21 cellular contexts compared by ENCODE assay signal in genomic region chr12:110807640-110808039, GRCh38. TPM values are rescaled to one million over a fixed set of nuclear protein-coding genes. Genes with fewer than 3 reads are reported as not detected.
A peak's percentile ranks its signal among the peaks of the same experiment; 100 is the strongest.
DNase-seq lines count a peak whose midpoint lies in the region; ATAC-seq and TF ChIP-seq lines count a peak whose summit lies in the region.
"Had no signal": no experiment of that assay in that cellular context is flagged by ENCODE, and none has a peak within 500 bp of the region (broad histone marks: within the 10 kb centered on the region; RNA-seq: fewer than 3 reads in every experiment).

No MANE protein-coding gene starts in this region.

- peaks cover 2% of the 10 kb centered on the region; the same call in 1 of the 2 replicates for H3K9me3 ChIP-seq in ES-I3 (ENCODE audit: control insufficient read depth, insufficient read depth, low read length)
- H3K9me3 ChIP-seq in RWPE2 (ENCODE audit: severe bottlenecking): no peaks in the 10 kb centered on the region
- no peaks in the 10 kb centered on the region for H3K9me3 ChIP-seq in neural progenitor cell (ENCODE audit: low read depth)

- no peaks in the 10 kb centered on the region for H3K79me2 ChIP-seq in neural progenitor cell (ENCODE audit: low read depth)

- peaks cover 15% of the 10 kb centered on the region for H3K9me3 Mint-ChIP-seq in neural progenitor cell
- peaks cover 10% of the 10 kb centered on the region for H3K9me3 Mint-ChIP-seq in activated naive CD8-positive, alpha-beta T cell treated with anti-CD3 and anti-CD28 coated beads for 36 hours

- no peak overlapping the region for H3K4me3 Mint-ChIP-seq in neural progenitor cell
- H3K4me3 Mint-ChIP-seq in activated naive CD8-positive, alpha-beta T cell treated with anti-CD3 and anti-CD28 coated beads for 36 hours: no peak overlapping the region
- H3K4me3 Mint-ChIP-seq: CD4-positive, CD25-positive, alpha-beta regulatory T cell had no signal

- peaks cover 21% of the 10 kb centered on the region for H3K27me3 Mint-ChIP-seq in neural progenitor cell (ENCODE audit: insufficient read depth, low read depth)
- no peaks in the 10 kb centered on the region for H3K27me3 Mint-ChIP-seq in activated naive CD8-positive, alpha-beta T cell treated with anti-CD3 and anti-CD28 coated beads for 36 hours
- H3K27me3 Mint-ChIP-seq: CD4-positive, CD25-positive, alpha-beta regulatory T cell had no signal

- DNase-seq in RWPE2 (ENCODE audit: low spot score) (no peak), epithelial cell of esophagus (ENCODE audit: low read depth) (peak; percentile 37), neural progenitor cell (ENCODE audit: low spot score) (no peak), GDM1 (lab: John Stamatoyannopoulos, UW) (no peak), activated gamma-delta T cell (lab: John Stamatoyannopoulos, UW) (no peak)
- DNase-seq in activated naive CD8-positive, alpha-beta T cell treated with anti-CD3 and anti-CD28 coated beads for 36 hours: no peak
- DNase-seq: BE2C; CD4-positive, CD25-positive, alpha-beta regulatory T cell; DMS153; HCEC 1CT; NCI-H1105 treated with DMSO at 0.1 percent for 48 hours; NCI-H1694; NCI-H2081 treated with DMSO at 0.1 percent for 48 hours; NCI-H446 treated with DMSO at 0.1 percent for 48 hours; NCI-H69; SHP77 had no signal

- H3K27ac ChIP-seq in RWPE2 (ENCODE audit: poor library complexity, severe bottlenecking) (no peak overlapping the region), neural progenitor cell (no peak overlapping the region)
- H3K27ac ChIP-seq: SK-N-MC had no signal

- H3K27me3 ChIP-seq in RWPE2 (ENCODE audit: insufficient read depth, poor library complexity, severe bottlenecking) (no peaks in the 10 kb centered on the region), neural progenitor cell (peaks cover 23% of the 10 kb centered on the region)
- H3K27me3 ChIP-seq: BE2C had no signal

- no peak for TF ChIP-seq CTCF in RWPE2 (IDR thresholded peaks at IDR 0.05; ENCODE audit: poor library complexity, severe bottlenecking)
- no peak for TF ChIP-seq CTCF in epithelial cell of esophagus (IDR thresholded peaks at IDR 0.05; ENCODE audit: insufficient read depth, low read depth, low read length, missing control alignments)
- no peak for TF ChIP-seq CTCF in neural progenitor cell (IDR thresholded peaks at IDR 0.05)

- no peak overlapping the region for H3K27ac Mint-ChIP-seq in neural progenitor cell
- H3K27ac Mint-ChIP-seq in activated naive CD8-positive, alpha-beta T cell treated with anti-CD3 and anti-CD28 coated beads for 36 hours: no peak overlapping the region
- H3K27ac Mint-ChIP-seq: CD4-positive, CD25-positive, alpha-beta regulatory T cell had no signal

- H3K4me1 Mint-ChIP-seq in neural progenitor cell: peaks cover 13% of the 10 kb centered on the region
- H3K4me1 Mint-ChIP-seq in activated naive CD8-positive, alpha-beta T cell treated with anti-CD3 and anti-CD28 coated beads for 36 hours: peaks cover 10% of the 10 kb centered on the region

- H3K4me3 ChIP-seq in RWPE2 (ENCODE audit: severe bottlenecking) (no peak overlapping the region), epithelial cell of esophagus (ENCODE audit: low read length) (no peak overlapping the region), neural progenitor cell (no peak overlapping the region)
- H3K4me3 ChIP-seq: SK-N-MC had no signal

- H3K36me3 ChIP-seq in ES-I3 (ENCODE audit: insufficient read depth, low read length) (no peaks in the 10 kb centered on the region), RWPE2 (ENCODE audit: low read depth) (no peaks in the 10 kb centered on the region), neural progenitor cell (no peaks in the 10 kb centered on the region)
- H3K36me3 ChIP-seq: BE2C had no signal

- H2AFZ ChIP-seq in neural progenitor cell (replicated peaks): peak overlapping the region; percentile 36

- H3F3A ChIP-seq in neural progenitor cell (ENCODE audit: low read depth): no peaks in the 10 kb centered on the region

- H3K4me1 ChIP-seq in ES-I3 (ENCODE audit: insufficient read depth, low read length) (peaks cover 3% of the 10 kb centered on the region; the same call in 1 of the 2 replicates), RWPE2 (ENCODE audit: insufficient read depth, poor library complexity, severe bottlenecking) (no peaks in the 10 kb centered on the region), neural progenitor cell (no peaks in the 10 kb centered on the region)
- H3K4me1 ChIP-seq: BE2C had no signal

- ATAC-seq in RWPE2 (ENCODE audit: low read depth) (peak; percentile 27; the same call in 1 of the 3 replicates), GM18907 (IDR thresholded peaks at IDR 0.05; ENCODE audit: unreplicated experiment) (no peak)

- H4K20me1 ChIP-seq in neural progenitor cell (ENCODE audit: low read depth): no peaks in the 10 kb centered on the region

- H3K36me3 Mint-ChIP-seq in neural progenitor cell: no peaks in the 10 kb centered on the region
- no peaks in the 10 kb centered on the region for H3K36me3 Mint-ChIP-seq in activated naive CD8-positive, alpha-beta T cell treated with anti-CD3 and anti-CD28 coated beads for 36 hours
- H3K36me3 Mint-ChIP-seq: CD4-positive, CD25-positive, alpha-beta regulatory T cell had no signal

- H3K9ac ChIP-seq in ES-I3 (ENCODE audit: low read depth, low read length) (peak overlapping the region; percentile 41; the same call in 1 of the 2 replicates), neural progenitor cell (no peak overlapping the region)

- no peak overlapping the region for H3K4me2 ChIP-seq in neural progenitor cell

RNA-seq across cellular contexts. Expression of gene CCDC63, which starts 39.1 kb away (rescaled TPM):
- total RNA-seq in neural progenitor cell (ENCODE audit: low replicate concordance): 0.24 TPM in 1 of 2 replicates, not detected in the other
- total RNA-seq in activated naive CD8-positive, alpha-beta T cell treated with anti-CD3 and anti-CD28 coated beads for 36 hours: not detected
- total RNA-seq: A172; CD4-positive, CD25-positive, alpha-beta regulatory T cell; Daoy had no signal
